11 cellular contexts compared by ENCODE assay signal in genomic region chr6:105791569-105792318, GRCh38.
A peak's percentile ranks its signal among the peaks of the same experiment; 100 is the strongest.
DNase-seq lines count a peak whose midpoint lies in the region; ATAC-seq lines count a peak whose summit lies in the region.
"Had no signal": no experiment of that assay in that cellular context is flagged by ENCODE, and none has a peak within 500 bp of the region (broad histone marks: within the 10 kb centered on the region; RNA-seq: fewer than 3 reads in every experiment).

No MANE protein-coding gene starts in this region.

- CTCF ChIA-PET in activated CD8-positive, alpha-beta memory T cell treated with anti-CD3 and anti-CD28 coated beads, Interleukin-2, amount 10 ng/mL, durations not matched to agents 7 days and 5 days (lab: Charles Lee) = interaction anchor here (0.9 to 1.7 kb wide), 6 partner anchors 10 to 433 kb away, joined by 3 to 4 read pairs (median 3); no protein-coding TSS in a partner anchor

- H3K27ac Mint-ChIP-seq in activated CD8-positive, alpha-beta memory T cell treated with anti-CD3 and anti-CD28 coated beads, Interleukin-2, amount 10 ng/mL, durations not matched to agents 7 days and 5 days = peak overlapping the region; percentile 82

- ATAC-seq in activated CD8-positive, alpha-beta memory T cell treated with anti-CD3 and anti-CD28 coated beads, Interleukin-2, amount 10 ng/mL, durations not matched to agents 7 days and 5 days = peak; percentile 34
- peak; percentile 57 for ATAC-seq in GM21529 (IDR thresholded peaks at IDR 0.05; ENCODE audit: unreplicated experiment)
- ATAC-seq in HG03460 (IDR thresholded peaks at IDR 0.05; ENCODE audit: unreplicated experiment) = peak; percentile 48
- ATAC-seq in activated CD4-positive, CD25-positive, alpha-beta regulatory T cell treated with anti-CD3 and anti-CD28 coated beads, Interleukin-2, amount 50 U/mL, for 24 hours = no peak

- intact Hi-C loops in cardiac septum (cut with DNase I) = loop anchor here (10.0 kb wide), 1 partner anchor 307 kb away; no protein-coding TSS in a partner anchor

- H3K4me3 Mint-ChIP-seq in activated CD8-positive, alpha-beta memory T cell treated with anti-CD3 and anti-CD28 coated beads, Interleukin-2, amount 10 ng/mL, durations not matched to agents 7 days and 5 days = peak overlapping the region; percentile 29

- H3K4me1 Mint-ChIP-seq in activated CD8-positive, alpha-beta memory T cell treated with anti-CD3 and anti-CD28 coated beads, Interleukin-2, amount 10 ng/mL, durations not matched to agents 7 days and 5 days = peaks cover 89% of the 10 kb centered on the region

- H3K9ac ChIP-seq in mucosa of rectum (ENCODE audit: low read depth in 1 of 2, low read length in 2 of 2) = no peak overlapping the region

- no peaks in the 10 kb centered on the region for H3K27me3 ChIP-seq in mucosa of rectum (ENCODE audit: control insufficient read depth in 2 of 2, insufficient read depth in 2 of 2, low read length in 2 of 2)
- H3K27me3 ChIP-seq: vagina had no signal

- peaks cover 4 to 6% of the 10 kb centered on the region in 2 donors for H3K4me1 ChIP-seq in mucosa of rectum (ENCODE audit: control insufficient read depth in 2 of 2, insufficient read depth in 2 of 2, low read length in 2 of 2)

- no peak for DNase-seq in activated CD8-positive, alpha-beta memory T cell treated with anti-CD3 and anti-CD28 coated beads, Interleukin-2, amount 10 ng/mL, durations not matched to agents 7 days and 5 days
- no peak for DNase-seq in activated CD8-positive, alpha-beta memory T cell treated with anti-CD3 and anti-CD28 coated beads, Interleukin-2, amount 50 U/mL, for 4 hours
- no peak for DNase-seq in HUDEP-2 (lab: John Stamatoyannopoulos, UW; ENCODE audit: unreplicated experiment in 76 of 76)
- no peak for DNase-seq in cardiac septum (ENCODE audit: low spot score)
- DNase-seq: activated T-cell treated with anti-CD3 and anti-CD28 coated beads for 4 hours, NCI-H1694 had no signal

- H3K36me3 ChIP-seq in mucosa of rectum (ENCODE audit: control insufficient read depth in 2 of 2, insufficient read depth in 2 of 2, low read length in 2 of 2) = no peaks in the 10 kb centered on the region
- H3K36me3 ChIP-seq: vagina had no signal

- peaks cover 1% of the 10 kb centered on the region for H3K9me3 Mint-ChIP-seq in activated CD8-positive, alpha-beta memory T cell treated with anti-CD3 and anti-CD28 coated beads, Interleukin-2, amount 10 ng/mL, durations not matched to agents 7 days and 5 days (ENCODE audit: low read depth)

- H3K4me3 ChIP-seq in mucosa of rectum (ENCODE audit: low read length in 2 of 2) = no peak overlapping the region
- H3K4me3 ChIP-seq: vagina had no signal

- peaks cover 25% of the 10 kb centered on the region for H3K36me3 Mint-ChIP-seq in activated CD8-positive, alpha-beta memory T cell treated with anti-CD3 and anti-CD28 coated beads, Interleukin-2, amount 10 ng/mL, durations not matched to agents 7 days and 5 days

- H3K9me3 ChIP-seq in mucosa of rectum (ENCODE audit: control insufficient read depth in 2 of 2, low read length in 2 of 2) = no peaks in the 10 kb centered on the region
- H3K9me3 ChIP-seq: vagina had no signal

- H3K27me3 Mint-ChIP-seq in activated CD8-positive, alpha-beta memory T cell treated with anti-CD3 and anti-CD28 coated beads, Interleukin-2, amount 10 ng/mL, durations not matched to agents 7 days and 5 days = no peaks in the 10 kb centered on the region

- peak overlapping the region; percentile 17 to 56 for H3K27ac ChIP-seq in mucosa of rectum (ENCODE audit: low read depth in 2 of 2, low read length in 2 of 2)
- H3K27ac ChIP-seq: vagina had no signal

Comparison
In these comparisons a context has a peak if more than half of its experiments do, and no peak if none do; other contexts are left out.
1. ATAC-seq: peak in activated CD8-positive, alpha-beta memory T cell treated with anti-CD3 and anti-CD28 coated beads, Interleukin-2, amount 10 ng/mL, durations not matched to agents 7 days and 5 days (single experiment), GM21529 (single experiment) and HG03460 (single experiment); none in activated CD4-positive, CD25-positive, alpha-beta regulatory T cell treated with anti-CD3 and anti-CD28 coated beads, Interleukin-2, amount 50 U/mL, for 24 hours (0 of 2).